In the genomic region with DNA sequence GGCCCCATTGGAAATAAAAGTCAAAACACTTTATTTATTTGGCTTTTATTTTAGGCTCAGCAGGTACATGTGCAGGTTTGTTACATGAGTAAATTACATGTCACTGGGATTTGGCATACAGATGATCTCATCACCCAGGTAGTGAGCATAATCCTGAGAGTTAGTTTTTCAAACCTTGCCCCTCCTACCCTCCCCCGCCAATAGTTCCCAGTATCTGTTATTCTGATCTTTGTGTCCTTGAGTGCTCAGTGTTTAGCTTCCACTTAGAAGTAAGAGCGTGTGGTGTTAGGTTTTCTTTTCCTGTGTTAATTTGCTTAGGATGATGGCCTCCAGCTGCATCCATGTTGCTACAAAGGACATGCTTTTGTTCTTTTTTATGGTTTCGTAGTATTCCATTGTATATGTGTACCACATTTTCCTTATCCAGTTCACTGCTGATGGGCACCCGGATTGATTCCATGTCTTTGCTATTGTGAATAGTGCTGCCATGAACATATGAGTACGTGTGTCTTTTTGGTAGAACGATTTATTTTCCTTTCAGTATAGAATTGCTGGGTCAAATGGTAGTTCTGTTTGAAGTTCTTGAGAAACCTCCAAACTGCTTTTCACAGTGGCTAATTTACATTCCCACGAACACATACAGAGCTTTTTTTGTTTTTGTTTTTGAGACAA, we compare ENCODE assay signal across 22 cellular contexts. TPM values are rescaled to one million over a fixed set of nuclear protein-coding genes. Genes with fewer than 3 reads are reported as not detected.
A peak's percentile ranks its signal among the peaks of the same experiment; 100 is the strongest.
DNase-seq lines count a peak whose midpoint lies in the region; ATAC-seq, FAIRE-seq and TF ChIP-seq lines count a peak whose summit lies in the region.
"Had no signal": no experiment of that assay in that cellular context is flagged by ENCODE, and none has a peak within 500 bp of the region (broad histone marks: within the 10 kb centered on the region; RNA-seq: fewer than 3 reads in every experiment).

No MANE protein-coding gene starts in this region.

- 0 out of 2 replicates have a peak, but pooled peaks cover 9% of the 10 kb centered on the region for H3F3A ChIP-seq in GM23338 (replicated peaks; ENCODE audit: low read depth)

- peaks cover 18% of the 10 kb centered on the region for H3K36me3 Mint-ChIP-seq in GM23338 (ENCODE audit: low read depth)
- H3K36me3 Mint-ChIP-seq in activated T-cell treated with anti-CD3 and anti-CD28 coated beads, Interleukin-2, amount 50 U/mL, for 24 hours (ENCODE audit: low read depth), result no peaks in the 10 kb centered on the region
- H3K36me3 Mint-ChIP-seq: CD8-positive, alpha-beta T cell had no signal

- H3K27me3 Mint-ChIP-seq in GM23338 (ENCODE audit: insufficient read depth, low read depth, poor library complexity), result peaks cover 9% of the 10 kb centered on the region
- no peaks in the 10 kb centered on the region for H3K27me3 Mint-ChIP-seq in activated T-cell treated with anti-CD3 and anti-CD28 coated beads, Interleukin-2, amount 50 U/mL, for 24 hours

- TF ChIP-seq CTCF in C4-2B (conservative IDR thresholded peaks at IDR 0.05), result no peak
- no peak for TF ChIP-seq CTCF in GM23338 (conservative IDR thresholded peaks at IDR 0.05; ENCODE audit: low read depth in 2 of 2)
- TF ChIP-seq CTCF in left lung (IDR thresholded peaks at IDR 0.05), result no peak

- no peaks in the 10 kb centered on the region for H3K4me1 ChIP-seq in GM23338 (ENCODE audit: insufficient read depth)
- H3K4me1 ChIP-seq in left lung, result peaks cover 3 to 15% of the 10 kb centered on the region in 2 donors

- H3K27ac Mint-ChIP-seq in GM23338, result no peak overlapping the region
- H3K27ac Mint-ChIP-seq in activated T-cell treated with anti-CD3 and anti-CD28 coated beads, Interleukin-2, amount 50 U/mL, for 24 hours, result no peak overlapping the region
- H3K27ac Mint-ChIP-seq: CD8-positive, alpha-beta T cell had no signal

- DNase-seq in GM23338 (ENCODE audit: low spot score) (no peak), NCI-H510A treated with DMSO at 0.1 percent for 48 hours (lab: John Stamatoyannopoulos, UW) (peak; percentile 80), left lung (no peak), GM12891 (ENCODE audit: insufficient read length, low spot score) (no peak)
- DNase-seq in activated T-cell treated with anti-CD3 and anti-CD28 coated beads, Interleukin-2, amount 50 U/mL, for 24 hours, result no peak
- DNase-seq: CD8-positive, alpha-beta T cell; EL; GF-D8; GOT3; HCEC 1CT; KG1; NCI-H1092; NCI-H187 treated with DMSO at 0.1 percent for 48 hours; NCI-H2171; NCI-H774; SJCRH30; SW 1271 had no signal

- peaks cover 19% of the 10 kb centered on the region for H3K4me1 Mint-ChIP-seq in GM23338
- H3K4me1 Mint-ChIP-seq in activated T-cell treated with anti-CD3 and anti-CD28 coated beads, Interleukin-2, amount 50 U/mL, for 24 hours (ENCODE audit: low read depth), result no peaks in the 10 kb centered on the region

- no peak for TF ChIP-seq POLR2A in GM12891 (IDR thresholded peaks at IDR 0.05; ENCODE audit: low read depth, low read length)

- H3K9me2 ChIP-seq in GM23338 (ENCODE audit: insufficient read depth), result no peaks in the 10 kb centered on the region

- H3K27ac ChIP-seq in C4-2B (peak overlapping the region; percentile 82), GM23338 (ENCODE audit: low read depth) (0 out of 2 replicates have a peak overlapping the region, but pooled peaks have one; percentile 74), left lung (peak overlapping the region in 1 of 2 donors; percentile 35)
- H3K27ac ChIP-seq: BLaER1, SJCRH30 had no signal

- no peak overlapping the region for H3K4me2 ChIP-seq in GM23338
- H3K4me2 ChIP-seq: BLaER1 had no signal

- H3K27me3 ChIP-seq in GM23338 (ENCODE audit: insufficient read depth) (no peaks in the 10 kb centered on the region), left lung (no peaks in the 10 kb centered on the region)
- H3K27me3 ChIP-seq: BLaER1, Peyer's patch, SJCRH30 had no signal

- ATAC-seq in GM23338 (no peak), left lung (peak; percentile 6), GM21526 (IDR thresholded peaks at IDR 0.05; ENCODE audit: low FRiP score, unreplicated experiment) (no peak), GM18870 (IDR thresholded peaks at IDR 0.05; ENCODE audit: unreplicated experiment) (no peak)
- ATAC-seq: CD8-positive, alpha-beta T cell had no signal

- H3K9me3 Mint-ChIP-seq in GM23338, result no peaks in the 10 kb centered on the region
- no peaks in the 10 kb centered on the region for H3K9me3 Mint-ChIP-seq in activated T-cell treated with anti-CD3 and anti-CD28 coated beads, Interleukin-2, amount 50 U/mL, for 24 hours
- H3K9me3 Mint-ChIP-seq: CD8-positive, alpha-beta T cell had no signal

- H2AFZ ChIP-seq in GM23338, result no peak overlapping the region

- no peaks in the 10 kb centered on the region for H3K36me3 ChIP-seq in GM23338 (ENCODE audit: insufficient read depth)
- no peaks in the 10 kb centered on the region for H3K36me3 ChIP-seq in left lung
- H3K36me3 ChIP-seq: BLaER1, Peyer's patch, SJCRH30 had no signal

- H4K20me1 ChIP-seq in GM23338 (replicated peaks; ENCODE audit: insufficient read depth), result no peaks in the 10 kb centered on the region
- H4K20me1 ChIP-seq: BLaER1 had no signal

- H3K4me3 Mint-ChIP-seq in GM23338, result no peak overlapping the region
- no peak overlapping the region for H3K4me3 Mint-ChIP-seq in activated T-cell treated with anti-CD3 and anti-CD28 coated beads, Interleukin-2, amount 50 U/mL, for 24 hours
- H3K4me3 Mint-ChIP-seq: CD8-positive, alpha-beta T cell had no signal

- H3K79me2 ChIP-seq in GM23338 (replicated peaks; ENCODE audit: insufficient read depth), result no peaks in the 10 kb centered on the region

- H3K9me3 ChIP-seq in left lung, result no peaks in the 10 kb centered on the region
- H3K9me3 ChIP-seq: BLaER1, Peyer's patch, SJCRH30 had no signal

- FAIRE-seq in GM12891 (lab: Jason Lieb, UNC), result no peak

- intact Hi-C loops in left lung (cut with DNase I), result no loop called here

- H3K4me3 ChIP-seq in GM23338, result no peak overlapping the region
- H3K4me3 ChIP-seq in left lung, result no peak overlapping the region
- H3K4me3 ChIP-seq: BLaER1, Peyer's patch, SJCRH30 had no signal

TF ChIP-seq in GM23338, 12 proteins besides CTCF, POLR2A, EP300 and RAD21 (continues in another document):
- TF ChIP-seq CREB1 (CRISPR knock-in tag; IDR thresholded peaks at IDR 0.05; ENCODE audit: low read depth) (no peak), ZNF114 (CRISPR knock-in tag; IDR thresholded peaks at IDR 0.05) (no peak), EZH2phosphoT487 (IDR thresholded peaks at IDR 0.05; ENCODE audit: unreplicated experiment) (no peak)

TF ChIP-seq in GM12891, 5 proteins besides CTCF, POLR2A, EP300 and RAD21:
- TF ChIP-seq POLR2AphosphoS5 (IDR thresholded peaks at IDR 0.05; ENCODE audit: low read depth, low read length), result no peak
- TF ChIP-seq TAF1 (IDR thresholded peaks at IDR 0.05; ENCODE audit: low read depth, low read length), result no peak
- no peak for TF ChIP-seq POU2F2 (IDR thresholded peaks at IDR 0.05; ENCODE audit: low read depth, low read length)
- no peak for TF ChIP-seq SPI1 (IDR thresholded peaks at IDR 0.05; ENCODE audit: low read depth, low read length)
- no peak for TF ChIP-seq PAX5 (IDR thresholded peaks at IDR 0.05; ENCODE audit: insufficient read depth, low read length, severe bottlenecking)

RNA-seq across cellular contexts. Expression of a gene that starts 47.9 kb away (rescaled TPM):
- total RNA-seq in GM23338 (2014; rRNA removed; shearing (Covaris generic)), result 56.0 and 63.6 TPM in 2 replicates
- polyA plus RNA-seq in GM23338 (2016; fragmentation: Nextera tagmentation; extraction: Ambion mirVana), result 24.4 and 29.2 TPM in 2 replicates
- total RNA-seq in left lung, result 10 to 100 TPM; 35.8 to 40.6 TPM
- polyA plus RNA-seq in GM12891 (2012; ENCODE audit: low read depth, missing spikeins), result 9.8 TPM
